In the genomic region with DNA sequence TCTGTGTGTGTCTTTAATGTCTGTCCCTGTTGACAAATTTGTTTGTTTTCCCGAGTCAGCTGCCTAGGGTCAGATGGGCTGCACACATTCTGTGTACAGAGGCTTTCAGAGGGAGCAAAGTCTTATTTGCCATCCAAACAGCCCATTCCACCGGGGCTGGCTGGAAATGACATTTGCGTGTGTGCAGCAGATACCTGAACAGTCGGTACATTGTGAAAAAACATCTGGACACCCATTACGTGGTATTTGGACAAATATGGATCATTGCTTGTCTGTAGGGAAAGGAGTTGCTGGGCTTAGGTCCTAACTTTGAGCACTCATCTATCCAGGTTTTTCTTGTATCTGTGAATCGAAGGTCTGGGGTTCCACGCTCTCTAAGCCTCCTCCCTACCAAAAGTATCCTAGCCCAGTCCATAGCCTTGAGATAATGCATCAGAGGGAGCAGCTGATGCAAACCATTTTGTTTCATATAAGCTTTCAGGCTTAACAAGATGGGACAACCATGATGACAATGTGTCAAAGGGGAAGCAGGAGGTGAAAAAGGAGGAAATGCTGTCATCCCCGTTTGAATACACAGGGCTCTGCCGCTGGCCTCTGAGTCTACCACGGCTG, we compare ENCODE assay signal across 1 cellular context.
TF ChIP-seq lines count a peak whose summit lies in the region.

No MANE protein-coding gene starts in this region.

TF ChIP-seq in HepG2, 621 proteins besides CTCF, POLR2A, EP300 and RAD21 (continues in another document):
- TF ChIP-seq, protein P1, sequence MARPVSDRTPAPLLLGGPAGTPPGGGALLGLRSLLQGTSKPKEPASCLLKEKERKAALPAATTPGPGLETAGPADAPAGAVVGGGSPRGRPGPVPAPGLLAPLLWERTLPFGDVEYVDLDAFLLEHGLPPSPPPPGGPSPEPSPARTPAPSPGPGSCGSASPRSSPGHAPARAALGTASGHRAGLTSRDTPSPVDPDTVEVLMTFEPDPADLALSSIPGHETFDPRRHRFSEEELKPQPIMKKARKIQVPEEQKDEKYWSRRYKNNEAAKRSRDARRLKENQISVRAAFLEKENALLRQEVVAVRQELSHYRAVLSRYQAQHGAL (CRISPR knock-in tag; IDR thresholded peaks at IDR 0.05; ENCODE audit: not compliant biosample characterization), result no peak
- TF ChIP-seq, protein P2, sequence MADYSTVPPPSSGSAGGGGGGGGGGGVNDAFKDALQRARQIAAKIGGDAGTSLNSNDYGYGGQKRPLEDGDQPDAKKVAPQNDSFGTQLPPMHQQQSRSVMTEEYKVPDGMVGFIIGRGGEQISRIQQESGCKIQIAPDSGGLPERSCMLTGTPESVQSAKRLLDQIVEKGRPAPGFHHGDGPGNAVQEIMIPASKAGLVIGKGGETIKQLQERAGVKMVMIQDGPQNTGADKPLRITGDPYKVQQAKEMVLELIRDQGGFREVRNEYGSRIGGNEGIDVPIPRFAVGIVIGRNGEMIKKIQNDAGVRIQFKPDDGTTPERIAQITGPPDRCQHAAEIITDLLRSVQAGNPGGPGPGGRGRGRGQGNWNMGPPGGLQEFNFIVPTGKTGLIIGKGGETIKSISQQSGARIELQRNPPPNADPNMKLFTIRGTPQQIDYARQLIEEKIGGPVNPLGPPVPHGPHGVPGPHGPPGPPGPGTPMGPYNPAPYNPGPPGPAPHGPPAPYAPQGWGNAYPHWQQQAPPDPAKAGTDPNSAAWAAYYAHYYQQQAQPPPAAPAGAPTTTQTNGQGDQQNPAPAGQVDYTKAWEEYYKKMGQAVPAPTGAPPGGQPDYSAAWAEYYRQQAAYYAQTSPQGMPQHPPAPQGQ (CRISPR knock-in tag; IDR thresholded peaks at IDR 0.05; ENCODE audit: borderline replicate concordance), result no peak
- TF ChIP-seq ZNF776 (CRISPR knock-in tag; IDR thresholded peaks at IDR 0.05) (no peak), ZNF598 (CRISPR knock-in tag; IDR thresholded peaks at IDR 0.05; ENCODE audit: borderline replicate concordance) (no peak), NKX3-1 (CRISPR knock-in tag; IDR thresholded peaks at IDR 0.05) (peak; percentile 67; the same call in 1 of the 2 replicates), JUNB (CRISPR knock-in tag; IDR thresholded peaks at IDR 0.05; ENCODE audit: borderline replicate concordance) (peak; percentile 20; the same call in 1 of the 2 replicates), ZMYM2 (CRISPR knock-in tag; IDR thresholded peaks at IDR 0.05) (0 out of 2 replicates have a peak, but pooled peaks have one; percentile 28), WIZ (CRISPR knock-in tag; IDR thresholded peaks at IDR 0.05) (no peak), ZMAT3 (CRISPR knock-in tag; conservative IDR thresholded peaks at IDR 0.05) (no peak), ZZZ3 (CRISPR knock-in tag; IDR thresholded peaks at IDR 0.05; ENCODE audit: borderline replicate concordance) (no peak), TAF1 (CRISPR knock-in tag; IDR thresholded peaks at IDR 0.05) (no peak), POLR2G (IDR thresholded peaks at IDR 0.05; ENCODE audit: low read depth, low read length) (peak; percentile 64), HNRNPLL (IDR thresholded peaks at IDR 0.05; ENCODE audit: low read depth, low read length, poor library complexity, severe bottlenecking) (no peak), GATA4 (IDR thresholded peaks at IDR 0.05; ENCODE audit: borderline replicate concordance, low read depth) (peak; percentile 77; the same call in 1 of the 2 replicates), ZNF773 (CRISPR knock-in tag; IDR thresholded peaks at IDR 0.05; ENCODE audit: borderline replicate concordance) (no peak), ATF7 (IDR thresholded peaks at IDR 0.05) (no peak), ATF7 (CRISPR knock-in tag; IDR thresholded peaks at IDR 0.05) (peak; percentile 83; the same call in 1 of the 2 replicates), ZNF543 (CRISPR knock-in tag; IDR thresholded peaks at IDR 0.05) (0 out of 2 replicates have a peak, but pooled peaks have one; percentile 54), ZNF678 (CRISPR knock-in tag; IDR thresholded peaks at IDR 0.05) (no peak), KDM1A (CRISPR knock-in tag; IDR thresholded peaks at IDR 0.05) (peak; percentile 52; the same call in 1 of the 2 replicates), ZNF33B (CRISPR knock-in tag; IDR thresholded peaks at IDR 0.05) (no peak; the same call in 1 of the 2 replicates), GTF2F1 (IDR thresholded peaks at IDR 0.05; ENCODE audit: low read length) (no peak), MEIS1 (CRISPR knock-in tag; IDR thresholded peaks at IDR 0.05; ENCODE audit: borderline replicate concordance) (peak; percentile 97), ZBTB21 (CRISPR knock-in tag; IDR thresholded peaks at IDR 0.05) (no peak; the same call in 1 of the 2 replicates), ZNF205 (CRISPR knock-in tag; IDR thresholded peaks at IDR 0.05) (peak; percentile 92), ZNF331 (CRISPR knock-in tag; IDR thresholded peaks at IDR 0.05) (peak; percentile 92), CEBPG (CRISPR knock-in tag; IDR thresholded peaks at IDR 0.05) (peak; percentile 74), MED13 (CRISPR knock-in tag; IDR thresholded peaks at IDR 0.05) (peak; percentile 78; the same call in 1 of the 2 replicates), ZFP1 (CRISPR knock-in tag; IDR thresholded peaks at IDR 0.05) (peak; percentile 54; the same call in 1 of the 2 replicates), JUN (CRISPR knock-in tag; IDR thresholded peaks at IDR 0.05) (peak; percentile 78; the same call in 1 of the 2 replicates), ASH2L (IDR thresholded peaks at IDR 0.05; ENCODE audit: insufficient read length, low read depth, low read length) (peak; percentile 92)
- TF ChIP-seq, protein P3, sequence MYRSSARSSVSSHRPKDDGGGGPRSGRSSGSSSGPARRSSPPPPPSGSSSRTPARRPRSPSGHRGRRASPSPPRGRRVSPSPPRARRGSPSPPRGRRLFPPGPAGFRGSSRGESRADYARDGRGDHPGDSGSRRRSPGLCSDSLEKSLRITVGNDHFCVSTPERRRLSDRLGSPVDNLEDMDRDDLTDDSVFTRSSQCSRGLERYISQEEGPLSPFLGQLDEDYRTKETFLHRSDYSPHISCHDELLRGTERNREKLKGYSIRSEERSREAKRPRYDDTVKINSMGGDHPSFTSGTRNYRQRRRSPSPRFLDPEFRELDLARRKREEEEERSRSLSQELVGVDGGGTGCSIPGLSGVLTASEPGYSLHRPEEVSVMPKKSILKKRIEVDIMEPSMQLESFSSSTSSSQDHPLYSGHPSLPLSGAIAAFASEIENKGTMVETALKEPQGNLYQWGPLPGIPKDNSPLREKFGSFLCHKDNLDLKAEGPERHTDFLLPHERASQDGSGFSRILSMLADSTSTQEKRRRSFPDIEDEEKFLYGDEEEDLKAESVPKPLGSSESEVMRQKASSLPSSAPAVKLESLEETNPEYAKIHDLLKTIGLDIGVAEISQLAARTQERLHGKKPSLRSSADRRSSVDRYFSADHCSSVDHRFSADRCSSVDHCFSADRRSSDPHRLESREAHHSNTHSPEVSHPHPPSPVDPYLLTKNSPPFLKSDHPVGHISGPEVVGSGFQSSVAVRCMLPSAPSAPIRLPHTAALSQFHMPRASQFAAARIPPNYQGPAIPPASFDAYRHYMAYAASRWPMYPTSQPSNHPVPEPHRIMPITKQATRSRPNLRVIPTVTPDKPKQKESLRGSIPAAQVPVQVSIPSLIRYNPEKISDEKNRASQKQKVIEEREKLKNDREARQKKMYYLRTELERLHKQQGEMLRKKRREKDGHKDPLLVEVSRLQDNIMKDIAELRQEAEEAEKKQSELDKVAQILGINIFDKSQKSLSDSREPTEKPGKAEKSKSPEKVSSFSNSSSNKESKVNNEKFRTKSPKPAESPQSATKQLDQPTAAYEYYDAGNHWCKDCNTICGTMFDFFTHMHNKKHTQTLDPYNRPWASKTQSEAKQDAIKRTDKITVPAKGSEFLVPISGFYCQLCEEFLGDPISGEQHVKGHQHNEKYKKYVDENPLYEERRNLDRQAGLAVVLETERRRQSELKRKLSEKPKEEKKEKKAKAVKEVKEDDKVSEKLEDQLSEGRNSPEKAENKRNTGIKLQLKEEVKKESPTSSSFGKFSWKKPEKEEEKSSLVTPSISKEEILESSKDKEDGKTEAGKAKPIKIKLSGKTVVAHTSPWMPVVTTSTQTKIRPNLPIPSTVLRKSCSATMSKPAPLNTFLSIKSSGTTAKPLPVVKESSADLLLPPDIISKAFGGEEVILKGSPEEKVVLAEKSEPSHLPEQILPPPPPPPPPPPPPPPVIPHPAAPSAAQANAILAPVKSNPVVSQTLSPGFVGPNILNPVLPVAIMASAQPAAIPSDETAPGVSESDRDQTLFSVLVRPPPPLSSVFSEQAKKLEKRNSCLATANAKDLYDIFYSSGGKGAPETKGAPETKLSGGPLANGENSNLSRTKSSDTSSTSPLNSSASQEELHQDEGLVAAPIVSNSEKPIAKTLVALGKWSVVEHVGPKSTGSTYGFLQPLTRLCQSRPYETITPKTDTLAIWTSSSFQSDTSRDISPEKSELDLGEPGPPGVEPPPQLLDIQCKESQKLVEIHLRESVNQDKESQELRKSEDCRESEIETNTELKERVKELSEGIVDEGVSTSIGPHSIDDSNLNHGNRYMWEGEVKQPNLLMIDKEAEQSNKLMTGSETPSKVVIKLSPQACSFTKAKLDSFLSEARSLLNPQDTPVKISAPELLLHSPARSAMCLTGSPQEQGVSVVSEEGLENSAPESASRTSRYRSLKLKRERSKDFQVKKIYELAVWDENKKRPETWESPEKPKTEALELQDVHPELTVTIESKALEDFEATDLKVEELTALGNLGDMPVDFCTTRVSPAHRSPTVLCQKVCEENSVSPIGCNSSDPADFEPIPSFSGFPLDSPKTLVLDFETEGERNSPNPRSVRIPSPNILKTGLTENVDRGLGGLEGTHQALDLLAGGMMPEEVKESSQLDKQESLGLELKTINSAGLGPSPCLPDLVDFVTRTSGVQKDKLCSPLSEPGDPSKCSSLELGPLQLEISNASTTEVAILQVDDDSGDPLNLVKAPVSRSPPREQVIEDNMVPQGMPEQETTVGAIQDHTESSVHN (CRISPR knock-in tag; IDR thresholded peaks at IDR 0.05), result no peak
- TF ChIP-seq, protein P4, sequence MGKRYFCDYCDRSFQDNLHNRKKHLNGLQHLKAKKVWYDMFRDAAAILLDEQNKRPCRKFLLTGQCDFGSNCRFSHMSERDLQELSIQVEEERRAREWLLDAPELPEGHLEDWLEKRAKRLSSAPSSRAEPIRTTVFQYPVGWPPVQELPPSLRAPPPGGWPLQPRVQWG (CRISPR knock-in tag; IDR thresholded peaks at IDR 0.05; ENCODE audit: borderline replicate concordance, low read depth), result no peak
- TF ChIP-seq, protein P5, sequence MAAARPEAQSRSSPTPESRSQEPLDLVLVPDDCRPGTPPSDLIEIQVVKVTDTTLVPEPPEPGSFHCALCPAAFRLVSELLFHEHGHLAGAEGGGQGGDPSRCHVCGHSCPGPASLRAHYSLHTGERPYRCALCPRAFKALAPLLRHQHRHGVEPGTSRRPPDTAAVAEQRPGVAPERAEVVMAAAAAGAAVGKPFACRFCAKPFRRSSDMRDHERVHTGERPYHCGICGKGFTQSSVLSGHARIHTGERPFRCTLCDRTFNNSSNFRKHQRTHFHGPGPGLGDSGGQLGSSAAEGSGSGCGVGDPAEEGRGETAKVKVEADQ (CRISPR knock-in tag; IDR thresholded peaks at IDR 0.05; ENCODE audit: borderline replicate concordance), result peak; percentile 87; the same call in 1 of the 2 replicates
- TF ChIP-seq, protein P6, sequence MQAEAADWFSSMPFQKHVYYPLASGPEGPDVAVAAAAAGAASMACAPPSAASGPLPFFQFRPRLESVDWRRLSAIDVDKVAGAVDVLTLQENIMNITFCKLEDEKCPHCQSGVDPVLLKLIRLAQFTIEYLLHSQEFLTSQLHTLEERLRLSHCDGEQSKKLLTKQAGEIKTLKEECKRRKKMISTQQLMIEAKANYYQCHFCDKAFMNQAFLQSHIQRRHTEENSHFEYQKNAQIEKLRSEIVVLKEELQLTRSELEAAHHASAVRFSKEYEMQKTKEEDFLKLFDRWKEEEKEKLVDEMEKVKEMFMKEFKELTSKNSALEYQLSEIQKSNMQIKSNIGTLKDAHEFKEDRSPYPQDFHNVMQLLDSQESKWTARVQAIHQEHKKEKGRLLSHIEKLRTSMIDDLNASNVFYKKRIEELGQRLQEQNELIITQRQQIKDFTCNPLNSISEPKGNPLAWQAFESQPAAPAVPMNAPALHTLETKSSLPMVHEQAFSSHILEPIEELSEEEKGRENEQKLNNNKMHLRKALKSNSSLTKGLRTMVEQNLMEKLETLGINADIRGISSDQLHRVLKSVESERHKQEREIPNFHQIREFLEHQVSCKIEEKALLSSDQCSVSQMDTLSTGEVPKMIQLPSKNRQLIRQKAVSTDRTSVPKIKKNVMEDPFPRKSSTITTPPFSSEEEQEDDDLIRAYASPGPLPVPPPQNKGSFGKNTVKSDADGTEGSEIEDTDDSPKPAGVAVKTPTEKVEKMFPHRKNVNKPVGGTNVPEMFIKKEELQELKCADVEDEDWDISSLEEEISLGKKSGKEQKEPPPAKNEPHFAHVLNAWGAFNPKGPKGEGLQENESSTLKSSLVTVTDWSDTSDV (CRISPR knock-in tag; IDR thresholded peaks at IDR 0.05), result no peak
- TF ChIP-seq, protein P7, sequence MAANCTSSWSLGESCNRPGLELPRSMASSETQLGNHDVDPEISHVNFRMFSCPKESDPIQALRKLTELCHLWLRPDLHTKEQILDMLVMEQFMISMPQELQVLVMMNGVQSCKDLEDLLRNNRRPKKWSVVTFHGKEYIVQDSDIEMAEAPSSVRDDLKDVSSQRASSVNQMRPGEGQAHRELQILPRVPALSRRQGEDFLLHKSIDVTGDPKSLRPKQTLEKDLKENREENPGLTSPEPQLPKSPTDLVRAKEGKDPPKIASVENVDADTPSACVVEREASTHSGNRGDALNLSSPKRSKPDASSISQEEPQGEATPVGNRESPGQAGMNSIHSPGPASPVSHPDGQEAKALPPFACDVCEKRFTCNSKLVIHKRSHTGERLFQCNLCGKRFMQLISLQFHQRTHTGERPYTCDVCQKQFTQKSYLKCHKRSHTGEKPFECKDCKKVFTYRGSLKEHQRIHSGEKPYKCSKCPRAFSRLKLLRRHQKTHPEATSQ (CRISPR knock-in tag; IDR thresholded peaks at IDR 0.05; ENCODE audit: borderline replicate concordance), result peak; percentile 68; the same call in 1 of the 2 replicates
- TF ChIP-seq, protein P8, sequence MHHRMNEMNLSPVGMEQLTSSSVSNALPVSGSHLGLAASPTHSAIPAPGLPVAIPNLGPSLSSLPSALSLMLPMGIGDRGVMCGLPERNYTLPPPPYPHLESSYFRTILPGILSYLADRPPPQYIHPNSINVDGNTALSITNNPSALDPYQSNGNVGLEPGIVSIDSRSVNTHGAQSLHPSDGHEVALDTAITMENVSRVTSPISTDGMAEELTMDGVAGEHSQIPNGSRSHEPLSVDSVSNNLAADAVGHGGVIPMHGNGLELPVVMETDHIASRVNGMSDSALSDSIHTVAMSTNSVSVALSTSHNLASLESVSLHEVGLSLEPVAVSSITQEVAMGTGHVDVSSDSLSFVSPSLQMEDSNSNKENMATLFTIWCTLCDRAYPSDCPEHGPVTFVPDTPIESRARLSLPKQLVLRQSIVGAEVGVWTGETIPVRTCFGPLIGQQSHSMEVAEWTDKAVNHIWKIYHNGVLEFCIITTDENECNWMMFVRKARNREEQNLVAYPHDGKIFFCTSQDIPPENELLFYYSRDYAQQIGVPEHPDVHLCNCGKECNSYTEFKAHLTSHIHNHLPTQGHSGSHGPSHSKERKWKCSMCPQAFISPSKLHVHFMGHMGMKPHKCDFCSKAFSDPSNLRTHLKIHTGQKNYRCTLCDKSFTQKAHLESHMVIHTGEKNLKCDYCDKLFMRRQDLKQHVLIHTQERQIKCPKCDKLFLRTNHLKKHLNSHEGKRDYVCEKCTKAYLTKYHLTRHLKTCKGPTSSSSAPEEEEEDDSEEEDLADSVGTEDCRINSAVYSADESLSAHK (CRISPR knock-in tag; IDR thresholded peaks at IDR 0.05; ENCODE audit: borderline replicate concordance), result no peak
